In genomic region chr20:3971145-3971544, GRCh38 we compare ENCODE assay signal across 21 cellular contexts. TPM values are rescaled to one million over a fixed set of nuclear protein-coding genes. Genes with fewer than 3 reads are reported as not detected.
DNase-seq lines count a peak whose midpoint lies in the region; ATAC-seq and TF ChIP-seq lines count a peak whose summit lies in the region.
"Had no signal": no experiment of that assay in that cellular context is flagged by ENCODE, and none has a peak within 500 bp of the region (broad histone marks: within the 10 kb centered on the region; RNA-seq: fewer than 3 reads in every experiment).

No MANE protein-coding gene starts in this region.

- H3K4me1 ChIP-seq in neutrophil (ENCODE audit: control insufficient read depth in 1 of 2, insufficient read depth in 1 of 2, low read depth in 1 of 2, low read length in 1 of 2), result peaks cover 12 to 16% of the 10 kb centered on the region in 2 experiments
- H3K4me1 ChIP-seq: BLaER1, SJCRH30 had no signal

- H3K9me3 ChIP-seq in SK-N-MC (ENCODE audit: low read depth, low read length) (no peaks in the 10 kb centered on the region), neutrophil (no peaks in the 10 kb centered on the region)
- H3K9me3 ChIP-seq: SJCRH30 had no signal

- H3K4me3 ChIP-seq in SK-N-MC (0 out of 2 replicates have a peak overlapping the region, but pooled peaks have one; percentile 7), fibroblast of pulmonary artery (replicated peaks; ENCODE audit: low read depth, low read length) (no peak overlapping the region), neutrophil (ENCODE audit: low read depth in 1 of 2, low read length in 1 of 2) (no peak overlapping the region)
- H3K4me3 ChIP-seq: BLaER1, SJCRH30 had no signal

- H3K4me3 Mint-ChIP-seq in CD14-positive monocyte, result no peak overlapping the region
- no peak overlapping the region for H3K4me3 Mint-ChIP-seq in stimulated activated naive CD8-positive, alpha-beta T cell treated with anti-CD3 and anti-CD28 coated beads, Interleukin-15, amount 100 ng/mL, for 72 hours
- H3K4me3 Mint-ChIP-seq: CD4-positive, alpha-beta T cell; IgD-negative memory B cell had no signal

- H3K4me1 Mint-ChIP-seq in CD14-positive monocyte, result peaks cover 26% of the 10 kb centered on the region
- peaks cover 26% of the 10 kb centered on the region for H3K4me1 Mint-ChIP-seq in stimulated activated naive CD8-positive, alpha-beta T cell treated with anti-CD3 and anti-CD28 coated beads, Interleukin-15, amount 100 ng/mL, for 72 hours
- H3K4me1 Mint-ChIP-seq: IgD-negative memory B cell had no signal

- no peak overlapping the region for H3K9ac ChIP-seq in SK-N-MC (ENCODE audit: insufficient read length)
- H3K9ac ChIP-seq: BLaER1, KMS-11 had no signal

- no peak for ATAC-seq in HG03565 (IDR thresholded peaks at IDR 0.05; ENCODE audit: unreplicated experiment)
- no peak for ATAC-seq in stimulated activated naive CD8-positive, alpha-beta T cell treated with anti-CD3 and anti-CD28 coated beads, Interleukin-15, amount 100 ng/mL, for 72 hours
- ATAC-seq: PC-3, Right ventricle myocardium inferior had no signal

- H3K36me3 ChIP-seq in SK-N-MC (ENCODE audit: insufficient read depth, low read length) (peaks cover 8% of the 10 kb centered on the region; the same call in 1 of the 2 replicates), neutrophil (peaks cover 47% of the 10 kb centered on the region)
- H3K36me3 ChIP-seq: SJCRH30 had no signal

- H3K9me3 Mint-ChIP-seq in CD14-positive monocyte, result no peaks in the 10 kb centered on the region
- no peaks in the 10 kb centered on the region for H3K9me3 Mint-ChIP-seq in stimulated activated naive CD8-positive, alpha-beta T cell treated with anti-CD3 and anti-CD28 coated beads, Interleukin-15, amount 100 ng/mL, for 72 hours
- H3K9me3 Mint-ChIP-seq: CD4-positive, alpha-beta T cell had no signal

- peaks cover 34 to 78% of the 10 kb centered on the region in 2 donors for H3K36me3 Mint-ChIP-seq in CD14-positive monocyte

- intact Hi-C loops in CD14-positive monocyte (cut with micrococcal nuclease), result no loop called here

- TF ChIP-seq CTCF in CD14-positive monocyte (IDR thresholded peaks at IDR 0.05) (no peak), fibroblast of pulmonary artery (IDR thresholded peaks at IDR 0.05; ENCODE audit: low read length, missing control alignments) (no peak), neutrophil (IDR thresholded peaks at IDR 0.05) (no peak)

- DNase-seq in CD14-positive monocyte (ENCODE audit: low spot score), result no peak
- DNase-seq in SK-N-MC (ENCODE audit: low read depth, low spot score), result no peak
- peak; percentile 19 for DNase-seq in fibroblast of pulmonary artery (ENCODE audit: low read depth)
- DNase-seq in H4 (ENCODE audit: low spot score), result no peak
- DNase-seq in stimulated activated naive CD8-positive, alpha-beta T cell treated with anti-CD3 and anti-CD28 coated beads, Interleukin-15, amount 100 ng/mL, for 72 hours, result no peak
- DNase-seq: 8988T; CD4-positive, alpha-beta T cell; COR-L47; MM.1S; NCI-H2029; NCI-H446; NCI-H524 treated with DMSO at 0.1 percent for 48 hours; NCI-H774; PC-3; SJCRH30 had no signal

- no peaks in the 10 kb centered on the region for H3K27me3 Mint-ChIP-seq in CD14-positive monocyte (ENCODE audit: low read depth in 3 of 3)
- H3K27me3 Mint-ChIP-seq in stimulated activated naive CD8-positive, alpha-beta T cell treated with anti-CD3 and anti-CD28 coated beads, Interleukin-15, amount 100 ng/mL, for 72 hours, result no peaks in the 10 kb centered on the region
- H3K27me3 Mint-ChIP-seq: CD4-positive, alpha-beta T cell had no signal

- peak overlapping the region in 5 of 7 donors; percentile 3 to 60 (median 41) for H3K27ac Mint-ChIP-seq in CD14-positive monocyte
- H3K27ac Mint-ChIP-seq in stimulated activated naive CD8-positive, alpha-beta T cell treated with anti-CD3 and anti-CD28 coated beads, Interleukin-15, amount 100 ng/mL, for 72 hours, result no peak overlapping the region
- H3K27ac Mint-ChIP-seq: CD4-positive, alpha-beta T cell; IgD-negative memory B cell had no signal

- H3K27ac ChIP-seq in SK-N-MC (peak overlapping the region; percentile 70), neutrophil (peak overlapping the region; percentile 65)
- H3K27ac ChIP-seq: BLaER1, KMS-11, SJCRH30 had no signal

- H3K27me3 ChIP-seq in neutrophil, result no peaks in the 10 kb centered on the region
- H3K27me3 ChIP-seq: BLaER1, SJCRH30 had no signal

RNA-seq across cellular contexts. Expression of gene RNF24, which starts 44.2 kb away (rescaled TPM):
- polyA plus RNA-seq in CD14-positive monocyte, result 10 to 100 TPM; 18.6 to 36.2 TPM
- 11.6 and 15.7 TPM in 2 replicates for total RNA-seq in H4 (2014; rRNA removed; shearing (Covaris generic))

Comparison
In these comparisons a context has a peak if more than half of its experiments do, and no peak if none do; other contexts are left out.
1. H3K27ac Mint-ChIP-seq: peak in CD14-positive monocyte (5 of 7); none in stimulated activated naive CD8-positive, alpha-beta T cell treated with anti-CD3 and anti-CD28 coated beads, Interleukin-15, amount 100 ng/mL, for 72 hours (0 of 2).